ENCODE assay signal across 9 cellular contexts in the genomic region with DNA sequence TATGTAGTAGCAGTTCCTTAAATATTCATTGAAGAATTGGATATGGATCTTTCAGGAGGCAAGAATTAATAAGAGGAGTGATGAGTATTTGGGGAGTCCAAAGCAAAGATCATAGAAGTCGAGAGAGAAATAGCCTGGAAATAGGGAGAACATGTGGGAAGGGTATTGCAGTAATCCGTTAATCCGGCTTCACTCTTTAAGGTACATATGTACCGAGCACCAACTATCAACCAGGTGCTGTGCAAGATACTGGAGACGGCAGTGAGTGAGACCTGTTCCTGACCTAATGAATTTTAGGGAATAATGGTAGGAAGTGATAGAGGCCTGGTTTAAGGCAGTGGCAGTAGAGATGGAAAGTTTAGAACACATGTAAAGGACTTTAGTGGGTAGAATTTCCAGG. TPM values are rescaled to one million over a fixed set of nuclear protein-coding genes. Genes with fewer than 3 reads are reported as not detected.
DNase-seq lines count a peak whose midpoint lies in the region; ATAC-seq and TF ChIP-seq lines count a peak whose summit lies in the region.
"Had no signal": no experiment of that assay in that cellular context is flagged by ENCODE, and none has a peak within 500 bp of the region (broad histone marks: within the 10 kb centered on the region; RNA-seq: fewer than 3 reads in every experiment).

No MANE protein-coding gene starts in this region.

- no peaks in the 10 kb centered on the region for H3K9me3 ChIP-seq in ES-I3 (ENCODE audit: control insufficient read depth, insufficient read depth, low read length)
- H3K9me3 ChIP-seq in prostate gland = no peaks in the 10 kb centered on the region

- H3K4me3 ChIP-seq in epithelial cell of proximal tubule (ENCODE audit: low read depth, low read length) = peak overlapping the region; percentile 73
- peak overlapping the region; percentile 98 for H3K4me3 ChIP-seq in prostate gland

- H3K9ac ChIP-seq in ES-I3 (ENCODE audit: low read depth, low read length) = peak overlapping the region; percentile 99

- ATAC-seq in HG03135 (IDR thresholded peaks at IDR 0.05; ENCODE audit: unreplicated experiment) = no peak

- TF ChIP-seq CTCF in RWPE1 (conservative IDR thresholded peaks at IDR 0.05; ENCODE audit: low read depth) = no peak
- TF ChIP-seq CTCF in epithelial cell of proximal tubule (conservative IDR thresholded peaks at IDR 0.05; ENCODE audit: low read depth, low read length) = no peak
- TF ChIP-seq CTCF in prostate gland (IDR thresholded peaks at IDR 0.05) = no peak

- H3K27ac ChIP-seq in RWPE1 (peak overlapping the region; percentile 98), prostate gland (peak overlapping the region; percentile 100)

- H3K36me3 ChIP-seq in ES-I3 (ENCODE audit: insufficient read depth, low read length) = peaks cover 16% of the 10 kb centered on the region
- H3K36me3 ChIP-seq in prostate gland = no peaks in the 10 kb centered on the region

- CTCF ChIA-PET in RWPE1 (lab: Yijun Ruan, JAX) = no interaction called here

- intact Hi-C loops in prostate gland (cut with DNase I) = loop anchor here (2.0 kb wide), 1 partner anchor 28 kb away; a partner anchor contains a TSS

- in situ Hi-C loops in G401 (cut with HindIII; ENCODE audit: low sequenced_read_pairs) = no loop called here

- 68% methylated on average over 5 of the region's 5 CpGs for WGBS in prostate gland

- no peak for TF ChIP-seq POLR2A in prostate gland (IDR thresholded peaks at IDR 0.05)

- POLR2A ChIA-PET in RWPE1 (lab: Yijun Ruan, JAX; ENCODE audit: low non-redundant PET) = no interaction called here

- no peak for DNase-seq in RWPE1 (ENCODE audit: low spot score)
- DNase-seq in epithelial cell of proximal tubule (ENCODE audit: low read depth) = no peak
- no peak for DNase-seq in prostate gland (ENCODE audit: low spot score)
- no peak for DNase-seq in stimulated activated CD4-positive, alpha-beta T cell treated with anti-CD3 and anti-CD28 coated beads, Interleukin-4, amount 100 ng/mL, for 4 hours
- DNase-seq in T1000 (lab: John Stamatoyannopoulos, UW) = no peak
- DNase-seq in G401 (ENCODE audit: low spot score) = no peak
- DNase-seq: NCI-H748 treated with DMSO at 0.1 percent for 48 hours had no signal

- no peaks in the 10 kb centered on the region for H3K27me3 ChIP-seq in prostate gland (replicated peaks; ENCODE audit: insufficient read depth)

- H3K4me1 ChIP-seq in ES-I3 (ENCODE audit: insufficient read depth, low read length) (no peaks in the 10 kb centered on the region), prostate gland (replicated peaks) (peaks cover 13% of the 10 kb centered on the region)

RNA-seq across cellular contexts. Expression of a gene that starts 1.1 kb away (rescaled TPM):
- total RNA-seq in epithelial cell of proximal tubule (37.0 and 54.8 TPM in 2 replicates), prostate gland (10 to 100 TPM; 50.1 to 65.2 TPM)
- total RNA-seq in G401 (2014; rRNA removed; shearing (Covaris generic)) = 74.1 and 95.6 TPM in 2 replicates

RNA-seq across cellular contexts. Expression of a gene that starts 1.5 kb away (rescaled TPM):
- total RNA-seq in epithelial cell of proximal tubule = 36.4 and 58.5 TPM in 2 replicates
- 100 to 1,000 TPM in 1 of 2 donors, 10 to 100 TPM in 1; 61.2 to 107 TPM for total RNA-seq in prostate gland
- 18.3 and 26.8 TPM in 2 replicates for total RNA-seq in G401 (2014; rRNA removed; shearing (Covaris generic))

RNA-seq across cellular contexts. Expression of a gene that starts 9.2 kb away (rescaled TPM):
- 105 and 200 TPM in 2 replicates for total RNA-seq in epithelial cell of proximal tubule
- 10 to 100 TPM; 42.0 to 45.8 TPM for total RNA-seq in prostate gland
- total RNA-seq in G401 (2014; rRNA removed; shearing (Covaris generic)) = 0.17 and 3.5 TPM in 2 replicates

RNA-seq across cellular contexts. Expression of a gene that starts 10.8 kb away (rescaled TPM):
- total RNA-seq in epithelial cell of proximal tubule (298 and 570 TPM in 2 replicates), prostate gland (100 to 1,000 TPM; 493 to 527 TPM)
- total RNA-seq in G401 (2014; rRNA removed; shearing (Covaris generic)) = 227 and 249 TPM in 2 replicates

RNA-seq across cellular contexts. Expression of a gene that starts 13.8 kb away (rescaled TPM):
- total RNA-seq in epithelial cell of proximal tubule = 27.1 and 42.8 TPM in 2 replicates
- 10 to 100 TPM; 41.2 to 92.5 TPM for total RNA-seq in prostate gland
- 113 and 121 TPM in 2 replicates for total RNA-seq in G401 (2014; rRNA removed; shearing (Covaris generic))
